ENCODE assay signal across 2 cellular contexts in genomic region chr1:28973850-28974841, GRCh38.
TF ChIP-seq lines count a peak whose summit lies in the region.

No MANE protein-coding gene starts in this region.

TF ChIP-seq in GM12878, 131 proteins besides CTCF, POLR2A, EP300 and RAD21 (continued from another document):
- TF ChIP-seq CUX1 (IDR thresholded peaks at IDR 0.05; ENCODE audit: insufficient replicate concordance, low read depth, low read length) (no peak), ZNF384 (IDR thresholded peaks at IDR 0.05; ENCODE audit: borderline replicate concordance, low read depth, low read length) (no peak), CHD4 (IDR thresholded peaks at IDR 0.05) (no peak), ZNF207 (IDR thresholded peaks at IDR 0.05; ENCODE audit: borderline replicate concordance) (no peak), CHD1 (IDR thresholded peaks at IDR 0.05; ENCODE audit: low read depth, low read length) (no peak), NFXL1 (IDR thresholded peaks at IDR 0.05; ENCODE audit: borderline replicate concordance) (no peak), PBX3 (IDR thresholded peaks at IDR 0.05; ENCODE audit: insufficient replicate concordance, low read depth, low read length) (no peak), TCF12 (IDR thresholded peaks at IDR 0.05; ENCODE audit: low read depth, low read length) (no peak), BRCA1 (IDR thresholded peaks at IDR 0.05; ENCODE audit: low read depth, low read length) (no peak), MYB (IDR thresholded peaks at IDR 0.05; ENCODE audit: borderline replicate concordance, low read depth, low read length) (no peak), ZNF622 (IDR thresholded peaks at IDR 0.05) (no peak), PRDM15 (CRISPR knock-in tag; IDR thresholded peaks at IDR 0.05) (no peak), ZNF217 (IDR thresholded peaks at IDR 0.05) (no peak), SMAD1 (IDR thresholded peaks at IDR 0.05; ENCODE audit: low read depth, partially characterized antibody) (no peak), CEBPB (IDR thresholded peaks at IDR 0.05; ENCODE audit: borderline replicate concordance in 1 of 2, low read depth in 2 of 2, low read length in 2 of 2) (no peak), YBX1 (IDR thresholded peaks at IDR 0.05) (no peak), HDGF (IDR thresholded peaks at IDR 0.05) (no peak), HDAC6 (IDR thresholded peaks at IDR 0.05; ENCODE audit: unreplicated experiment) (no peak)

TF ChIP-seq in liver, 16 proteins besides CTCF, POLR2A, EP300 and RAD21 (continued from another document):
- TF ChIP-seq ZBTB33 (IDR thresholded peaks at IDR 0.05) (peak; percentile 38), NR2F2 (IDR thresholded peaks at IDR 0.05) (no peak), YY1 (IDR thresholded peaks at IDR 0.05) (peak; percentile 25), JUND (IDR thresholded peaks at IDR 0.05) (peak; percentile 84 to 85), TAF1 (conservative IDR thresholded peaks at IDR 0.05) (no peak), RXRA (IDR thresholded peaks at IDR 0.05) (peak; percentile 81), GABPA (IDR thresholded peaks at IDR 0.05 in 1 of 2, conservative IDR thresholded peaks at IDR 0.05 in 1 of 2) (no peak)
- TF ChIP-seq, protein P1, sequence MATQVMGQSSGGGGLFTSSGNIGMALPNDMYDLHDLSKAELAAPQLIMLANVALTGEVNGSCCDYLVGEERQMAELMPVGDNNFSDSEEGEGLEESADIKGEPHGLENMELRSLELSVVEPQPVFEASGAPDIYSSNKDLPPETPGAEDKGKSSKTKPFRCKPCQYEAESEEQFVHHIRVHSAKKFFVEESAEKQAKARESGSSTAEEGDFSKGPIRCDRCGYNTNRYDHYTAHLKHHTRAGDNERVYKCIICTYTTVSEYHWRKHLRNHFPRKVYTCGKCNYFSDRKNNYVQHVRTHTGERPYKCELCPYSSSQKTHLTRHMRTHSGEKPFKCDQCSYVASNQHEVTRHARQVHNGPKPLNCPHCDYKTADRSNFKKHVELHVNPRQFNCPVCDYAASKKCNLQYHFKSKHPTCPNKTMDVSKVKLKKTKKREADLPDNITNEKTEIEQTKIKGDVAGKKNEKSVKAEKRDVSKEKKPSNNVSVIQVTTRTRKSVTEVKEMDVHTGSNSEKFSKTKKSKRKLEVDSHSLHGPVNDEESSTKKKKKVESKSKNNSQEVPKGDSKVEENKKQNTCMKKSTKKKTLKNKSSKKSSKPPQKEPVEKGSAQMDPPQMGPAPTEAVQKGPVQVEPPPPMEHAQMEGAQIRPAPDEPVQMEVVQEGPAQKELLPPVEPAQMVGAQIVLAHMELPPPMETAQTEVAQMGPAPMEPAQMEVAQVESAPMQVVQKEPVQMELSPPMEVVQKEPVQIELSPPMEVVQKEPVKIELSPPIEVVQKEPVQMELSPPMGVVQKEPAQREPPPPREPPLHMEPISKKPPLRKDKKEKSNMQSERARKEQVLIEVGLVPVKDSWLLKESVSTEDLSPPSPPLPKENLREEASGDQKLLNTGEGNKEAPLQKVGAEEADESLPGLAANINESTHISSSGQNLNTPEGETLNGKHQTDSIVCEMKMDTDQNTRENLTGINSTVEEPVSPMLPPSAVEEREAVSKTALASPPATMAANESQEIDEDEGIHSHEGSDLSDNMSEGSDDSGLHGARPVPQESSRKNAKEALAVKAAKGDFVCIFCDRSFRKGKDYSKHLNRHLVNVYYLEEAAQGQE (IDR thresholded peaks at IDR 0.05): peak; percentile 61
